In genomic region chr2:74496997-74497776, GRCh38 we compare ENCODE assay signal across 11 cellular contexts. TPM values are rescaled to one million over a fixed set of nuclear protein-coding genes. Genes with fewer than 3 reads are reported as not detected.
DNase-seq lines count a peak whose midpoint lies in the region; ATAC-seq lines count a peak whose summit lies in the region.
"Had no signal": no experiment of that assay in that cellular context is flagged by ENCODE, and none has a peak within 500 bp of the region (broad histone marks: within the 10 kb centered on the region; RNA-seq: fewer than 3 reads in every experiment).

No MANE protein-coding gene starts in this region.

- peaks cover 23% of the 10 kb centered on the region for H3K36me3 Mint-ChIP-seq in T-helper 2 cell treated with Interferon-gamma antibody and Interleukin-4, amounts not matched to agents 5 μg/mL and 100 μg/mL, for 36 hours (ENCODE audit: low read depth)
- H3K36me3 Mint-ChIP-seq in activated CD8-positive, alpha-beta T cell treated with anti-CD3 and anti-CD28 coated beads, Interleukin-2, amount 10 ng/mL, durations not matched to agents 7 days and 5 days (ENCODE audit: low read depth), result peaks cover 21% of the 10 kb centered on the region
- peaks cover 6 to 14% (median 12%) of the 10 kb centered on the region in 3 donors for H3K36me3 Mint-ChIP-seq in immature natural killer cell

- peak overlapping the region; percentile 55 for H3K27ac Mint-ChIP-seq in T-helper 2 cell treated with Interferon-gamma antibody and Interleukin-4, amounts not matched to agents 5 μg/mL and 100 μg/mL, for 36 hours
- peak overlapping the region; percentile 46 for H3K27ac Mint-ChIP-seq in activated CD8-positive, alpha-beta T cell treated with anti-CD3 and anti-CD28 coated beads, Interleukin-2, amount 10 ng/mL, durations not matched to agents 7 days and 5 days
- peak overlapping the region in 3 of 6 donors; percentile 35 to 76 (median 55) for H3K27ac Mint-ChIP-seq in immature natural killer cell

- ATAC-seq in activated CD8-positive, alpha-beta T cell treated with anti-CD3 and anti-CD28 coated beads, Interleukin-2, amount 10 ng/mL, durations not matched to agents 7 days and 5 days, result no peak
- ATAC-seq in GM19023 (IDR thresholded peaks at IDR 0.05; ENCODE audit: unreplicated experiment), result no peak

- no peak for DNase-seq in T-helper 2 cell treated with Interferon-gamma antibody and Interleukin-4, amounts not matched to agents 5 μg/mL and 100 μg/mL, for 36 hours (ENCODE audit: low spot score)
- DNase-seq in T-helper 2 cell, result no peak
- DNase-seq in activated CD8-positive, alpha-beta T cell treated with anti-CD3 and anti-CD28 coated beads, Interleukin-2, amount 10 ng/mL, durations not matched to agents 7 days and 5 days, result no peak
- no peak for DNase-seq in immature natural killer cell
- DNase-seq in activated CD4-positive, CD25-positive, alpha-beta regulatory T cell (lab: John Stamatoyannopoulos, UW), result no peak
- no peak for DNase-seq in NOMO-1 treated with DMSO at 0.1 percent for 48 hours (lab: John Stamatoyannopoulos, UW; ENCODE audit: unreplicated experiment)
- DNase-seq: NCI-H1105 treated with DMSO at 0.1 percent for 48 hours had no signal

- peak overlapping the region; percentile 93 for H3K4me3 Mint-ChIP-seq in T-helper 2 cell treated with Interferon-gamma antibody and Interleukin-4, amounts not matched to agents 5 μg/mL and 100 μg/mL, for 36 hours
- peak overlapping the region; percentile 80 for H3K4me3 Mint-ChIP-seq in activated CD8-positive, alpha-beta T cell treated with anti-CD3 and anti-CD28 coated beads, Interleukin-2, amount 10 ng/mL, durations not matched to agents 7 days and 5 days
- peak overlapping the region; percentile 90 to 98 (median 93) for H3K4me3 Mint-ChIP-seq in immature natural killer cell

- POLR2A ChIA-PET in activated CD8-positive, alpha-beta T cell treated with anti-CD3 and anti-CD28 coated beads, Interleukin-2, amount 10 ng/mL, durations not matched to agents 7 days and 5 days (lab: Charles Lee), result interaction anchor here (0.8 to 1.4 kb wide), 4 partner anchors 9 to 33 kb away, joined by 3 to 6 read pairs (median 4); partner anchors contain the start of genes AUP1, CCDC142, HTRA2 and TTC31

- peaks cover 41% of the 10 kb centered on the region for H3K27me3 Mint-ChIP-seq in T-helper 2 cell treated with Interferon-gamma antibody and Interleukin-4, amounts not matched to agents 5 μg/mL and 100 μg/mL, for 36 hours (ENCODE audit: low read depth)
- H3K27me3 Mint-ChIP-seq in activated CD8-positive, alpha-beta T cell treated with anti-CD3 and anti-CD28 coated beads, Interleukin-2, amount 10 ng/mL, durations not matched to agents 7 days and 5 days (ENCODE audit: low read depth), result peaks cover 36% of the 10 kb centered on the region
- H3K27me3 Mint-ChIP-seq in immature natural killer cell (ENCODE audit: low read depth in 3 of 3), result peaks cover 5 to 15% (median 11%) of the 10 kb centered on the region in 3 donors

- H3K4me3 ChIP-seq in skin epidermis, result peak overlapping the region in 4 of 7 experiments; percentile 26 to 43 (median 28)
- H3K4me3 ChIP-seq: SK-N-MC had no signal

- peaks cover 14% of the 10 kb centered on the region for H3K4me1 Mint-ChIP-seq in T-helper 2 cell treated with Interferon-gamma antibody and Interleukin-4, amounts not matched to agents 5 μg/mL and 100 μg/mL, for 36 hours (ENCODE audit: low read depth)
- H3K4me1 Mint-ChIP-seq in activated CD8-positive, alpha-beta T cell treated with anti-CD3 and anti-CD28 coated beads, Interleukin-2, amount 10 ng/mL, durations not matched to agents 7 days and 5 days (ENCODE audit: low read depth), result peaks cover 30% of the 10 kb centered on the region
- peaks cover 31 to 33% of the 10 kb centered on the region in 2 donors for H3K4me1 Mint-ChIP-seq in immature natural killer cell

- CTCF ChIA-PET in activated CD8-positive, alpha-beta T cell treated with anti-CD3 and anti-CD28 coated beads, Interleukin-2, amount 10 ng/mL, durations not matched to agents 7 days and 5 days (lab: Charles Lee), result interaction anchor here (2.5 to 4.3 kb wide), 1 partner anchor 14 kb away, joined by 9 to 18 read pairs; the partner anchor contains the start of genes CCDC142 and TTC31

- peak overlapping the region in 1 of 21 experiments; percentile 56 for H3K27ac ChIP-seq in skin epidermis
- H3K27ac ChIP-seq: SK-N-MC had no signal

- H3K9me3 Mint-ChIP-seq in T-helper 2 cell treated with Interferon-gamma antibody and Interleukin-4, amounts not matched to agents 5 μg/mL and 100 μg/mL, for 36 hours, result no peaks in the 10 kb centered on the region
- H3K9me3 Mint-ChIP-seq in activated CD8-positive, alpha-beta T cell treated with anti-CD3 and anti-CD28 coated beads, Interleukin-2, amount 10 ng/mL, durations not matched to agents 7 days and 5 days (ENCODE audit: insufficient read depth), result no peaks in the 10 kb centered on the region
- no peaks in the 10 kb centered on the region for H3K9me3 Mint-ChIP-seq in immature natural killer cell

RNA-seq across cellular contexts. Expression of gene LBX2, which starts 2.2 kb away (rescaled TPM):
- total RNA-seq in activated CD8-positive, alpha-beta T cell treated with anti-CD3 and anti-CD28 coated beads, Interleukin-2, amount 10 ng/mL, durations not matched to agents 7 days and 5 days, result under 1 TPM; 0.32 to 0.68 TPM
- not detected for polyA plus RNA-seq in immature natural killer cell

RNA-seq across cellular contexts. Expression of gene PCGF1, which starts 10.3 kb away (rescaled TPM):
- 10 to 100 TPM; 20.3 to 28.5 TPM for total RNA-seq in activated CD8-positive, alpha-beta T cell treated with anti-CD3 and anti-CD28 coated beads, Interleukin-2, amount 10 ng/mL, durations not matched to agents 7 days and 5 days
- polyA plus RNA-seq in immature natural killer cell, result 10 to 100 TPM; 18.8 to 22.8 (median 19.5) TPM

RNA-seq across cellular contexts. Expression of gene TTC31, which starts 14.3 kb away (rescaled TPM):
- 10 to 100 TPM; 38.3 to 40.0 TPM for total RNA-seq in activated CD8-positive, alpha-beta T cell treated with anti-CD3 and anti-CD28 coated beads, Interleukin-2, amount 10 ng/mL, durations not matched to agents 7 days and 5 days
- 10 to 100 TPM; 15.9 to 35.1 (median 31.9) TPM for polyA plus RNA-seq in immature natural killer cell

RNA-seq across cellular contexts. Expression of gene CCDC142, which starts 14.4 kb away (rescaled TPM):
- total RNA-seq in activated CD8-positive, alpha-beta T cell treated with anti-CD3 and anti-CD28 coated beads, Interleukin-2, amount 10 ng/mL, durations not matched to agents 7 days and 5 days, result 10 to 100 TPM; 22.5 to 26.7 TPM
- 10 to 100 TPM in 1 of 3 donors, 1 to 10 TPM in 2; 4.1 to 16.6 (median 4.4) TPM for polyA plus RNA-seq in immature natural killer cell

RNA-seq across cellular contexts. Expression of gene TLX2, which starts 17.1 kb away (rescaled TPM):
- total RNA-seq in activated CD8-positive, alpha-beta T cell treated with anti-CD3 and anti-CD28 coated beads, Interleukin-2, amount 10 ng/mL, durations not matched to agents 7 days and 5 days, result under 1 TPM; 0.34 to 0.44 TPM
- polyA plus RNA-seq in immature natural killer cell, result not detected
- total RNA-seq: lung had no signal
